Comparison of ENCODE assay signal across 8 cellular contexts in genomic region chr6:136790411-136791295, GRCh38. TPM values are rescaled to one million over a fixed set of nuclear protein-coding genes. Genes with fewer than 3 reads are reported as not detected.
A peak's percentile ranks its signal among the peaks of the same experiment; 100 is the strongest.
DNase-seq lines count a peak whose midpoint lies in the region; ATAC-seq lines count a peak whose summit lies in the region.

No MANE protein-coding gene starts in this region.

- 0 out of 2 replicates have a peak, but pooled peaks cover 5% of the 10 kb centered on the region for H3K9me3 ChIP-seq in BLaER1
- no peaks in the 10 kb centered on the region for H3K9me3 ChIP-seq in MG63

- no peaks in the 10 kb centered on the region for H3K27me3 Mint-ChIP-seq in natural killer cell treated with Interleukin-12 subunit alpha and Interleukin-12 subunit beta and Interleukin-15 and Interleukin-18, amount 100 ng/mL, for 72 hours

- H3K27me3 ChIP-seq in BLaER1, result no peaks in the 10 kb centered on the region
- H3K27me3 ChIP-seq in MG63, result no peaks in the 10 kb centered on the region

- no peaks in the 10 kb centered on the region for H3K9me3 Mint-ChIP-seq in natural killer cell treated with Interleukin-12 subunit alpha and Interleukin-12 subunit beta and Interleukin-15 and Interleukin-18, amount 100 ng/mL, for 72 hours

- H3K4me3 ChIP-seq in BLaER1, result peak overlapping the region; percentile 79
- H3K4me3 ChIP-seq in MG63, result peak overlapping the region; percentile 89

- peak overlapping the region; percentile 94 to 96 for H3K27ac Mint-ChIP-seq in natural killer cell treated with Interleukin-12 subunit alpha and Interleukin-12 subunit beta and Interleukin-15 and Interleukin-18, amount 100 ng/mL, for 72 hours

- DNase-seq in MG63, result no peak
- no peak for DNase-seq in natural killer cell treated with Interleukin-12 subunit alpha and Interleukin-12 subunit beta and Interleukin-15 and Interleukin-18, amount 100 ng/mL, for 72 hours (ENCODE audit: low spot score)
- no peak for DNase-seq in NCI-H446 treated with DMSO at 0.1 percent for 48 hours (lab: John Stamatoyannopoulos, UW)
- no peak for DNase-seq in stimulated activated CD4-positive, alpha-beta T cell treated with anti-CD3 and anti-CD28 coated beads, Interleukin-2, amount 100 ng/mL, for 48 hours

- H3K36me3 Mint-ChIP-seq in natural killer cell treated with Interleukin-12 subunit alpha and Interleukin-12 subunit beta and Interleukin-15 and Interleukin-18, amount 100 ng/mL, for 72 hours, result peaks cover 14% of the 10 kb centered on the region

- no peak for ATAC-seq in natural killer cell treated with Interleukin-12 subunit alpha and Interleukin-12 subunit beta and Interleukin-15 and Interleukin-18, amount 100 ng/mL, for 72 hours
- ATAC-seq in GM21717 (IDR thresholded peaks at IDR 0.05; ENCODE audit: unreplicated experiment) (no peak), GM18870 (IDR thresholded peaks at IDR 0.05; ENCODE audit: unreplicated experiment) (no peak)

- H3K27ac ChIP-seq in BLaER1, result no peak overlapping the region
- peak overlapping the region; percentile 81 for H3K27ac ChIP-seq in cingulate gyrus (ENCODE audit: low read depth, low read length)

- H3K4me2 ChIP-seq in BLaER1, result peak overlapping the region; percentile 95

- H3K36me3 ChIP-seq in BLaER1, result 0 out of 2 replicates have a peak, but pooled peaks cover 8% of the 10 kb centered on the region
- H3K36me3 ChIP-seq in MG63, result no peaks in the 10 kb centered on the region

- H3K4me3 Mint-ChIP-seq in natural killer cell treated with Interleukin-12 subunit alpha and Interleukin-12 subunit beta and Interleukin-15 and Interleukin-18, amount 100 ng/mL, for 72 hours, result peak overlapping the region; percentile 96

- H3K4me1 Mint-ChIP-seq in natural killer cell treated with Interleukin-12 subunit alpha and Interleukin-12 subunit beta and Interleukin-15 and Interleukin-18, amount 100 ng/mL, for 72 hours (ENCODE audit: low read depth in 2 of 2), result peaks cover 40 to 53% of the 10 kb centered on the region in 2 donors

- H4K20me1 ChIP-seq in BLaER1, result no peaks in the 10 kb centered on the region

- peak overlapping the region; percentile 88 for H3K9ac ChIP-seq in BLaER1

- H3K4me1 ChIP-seq in BLaER1, result peaks cover 36% of the 10 kb centered on the region

RNA-seq across cellular contexts. Expression of gene MAP3K5, which starts 1.6 kb away (rescaled TPM):
- total RNA-seq in MG63 (2014; rRNA removed; shearing (Covaris generic); ENCODE audit: low replicate concordance), result 5.7 and 10.5 TPM in 2 replicates
- total RNA-seq in natural killer cell treated with Interleukin-12 subunit alpha and Interleukin-12 subunit beta and Interleukin-15 and Interleukin-18, amount 100 ng/mL, for 72 hours, result 10 to 100 TPM; 27.9 to 33.0 TPM

RNA-seq across cellular contexts. Expression of gene PEX7, which starts 31.7 kb away (rescaled TPM):
- 1.4 and 3.0 TPM in 2 replicates for total RNA-seq in MG63 (2014; rRNA removed; shearing (Covaris generic); ENCODE audit: low replicate concordance)
- total RNA-seq in natural killer cell treated with Interleukin-12 subunit alpha and Interleukin-12 subunit beta and Interleukin-15 and Interleukin-18, amount 100 ng/mL, for 72 hours, result 1 to 10 TPM; 4.2 to 5.9 TPM
